8 cellular contexts compared by ENCODE assay signal in genomic region chr7:155787171-155787851, GRCh38. TPM values are rescaled to one million over a fixed set of nuclear protein-coding genes. Genes with fewer than 3 reads are reported as not detected.
DNase-seq lines count a peak whose midpoint lies in the region; ATAC-seq, FAIRE-seq and TF ChIP-seq lines count a peak whose summit lies in the region.

No MANE protein-coding gene starts in this region.

- H3K4me1 ChIP-seq in gastroesophageal sphincter (peaks cover 0 to 12% (median 10%) of the 10 kb centered on the region in 3 donors), pancreas (no peaks in the 10 kb centered on the region)

- peak overlapping the region; percentile 66 to 86 for H3K4me3 Mint-ChIP-seq in CD14-positive monocyte

- peaks cover 19 to 50% (median 31%) of the 10 kb centered on the region in 3 donors for H3K27me3 Mint-ChIP-seq in CD14-positive monocyte (ENCODE audit: low read depth in 3 of 3)

- intact Hi-C loops in CD14-positive monocyte (cut with micrococcal nuclease) (no loop called here), pancreas (cut with DNase I) (no loop called here)

- H3K4me3 ChIP-seq in gastroesophageal sphincter (peak overlapping the region in 1 of 2 donors; percentile 47), pancreas (peak overlapping the region in 1 of 4 donors; percentile 20)

- WGBS in gastroesophageal sphincter (ENCODE audit: low coverage in 1 of 2), 2 donors: 8% methylated on average over 4 of the region's 68 CpGs; no CpG with 5 or more reads in 1 of the 2 donors
- 13 to 14% methylated on average over 44 to 68 of the region's 68 CpGs for whole genome bisulfite sequencing in pancreas, 2 donors

- H3K27ac Mint-ChIP-seq in CD14-positive monocyte: no peak overlapping the region

- H3K9me3 Mint-ChIP-seq in CD14-positive monocyte: peaks cover 0 to 5% (median 0%) of the 10 kb centered on the region in 7 donors

- peaks cover 38% of the 10 kb centered on the region for H3K27me3 ChIP-seq in gastroesophageal sphincter
- no peaks in the 10 kb centered on the region for H3K27me3 ChIP-seq in pancreas

- no peak for TF ChIP-seq POLR2A in gastroesophageal sphincter (IDR thresholded peaks at IDR 0.05)

- peaks cover 28 to 29% of the 10 kb centered on the region in 2 donors for H3K36me3 Mint-ChIP-seq in CD14-positive monocyte

- H3K9me3 ChIP-seq in gastroesophageal sphincter (no peaks in the 10 kb centered on the region), pancreas (no peaks in the 10 kb centered on the region)

- no peak for TF ChIP-seq EP300 in gastroesophageal sphincter (IDR thresholded peaks at IDR 0.05)

- H3K27ac ChIP-seq in VCaP (peak overlapping the region; percentile 66), gastroesophageal sphincter (no peak overlapping the region), pancreas (no peak overlapping the region)

- H3K36me3 ChIP-seq in gastroesophageal sphincter (peaks cover 0 to 27% of the 10 kb centered on the region in 2 donors), pancreas (peaks cover 0 to 6% (median 0%) of the 10 kb centered on the region in 3 donors)

- no peak for DNase-seq in CD14-positive monocyte (ENCODE audit: low spot score)
- no peak for DNase-seq in pancreas
- DNase-seq in DMS79 (lab: John Stamatoyannopoulos, UW): no peak
- DNase-seq in COLO668 (lab: John Stamatoyannopoulos, UW; ENCODE audit: unreplicated experiment): no peak
- no peak for DNase-seq in AG08396 (ENCODE audit: low spot score)
- no peak for DNase-seq in RCC 7860 (ENCODE audit: low spot score)

- TF ChIP-seq CTCF in CD14-positive monocyte (IDR thresholded peaks at IDR 0.05) (no peak), VCaP (conservative IDR thresholded peaks at IDR 0.05) (no peak), gastroesophageal sphincter (IDR thresholded peaks at IDR 0.05) (no peak), pancreas (IDR thresholded peaks at IDR 0.05) (no peak)

- FAIRE-seq in pancreas (lab: Jason Lieb, UNC) (no peak), RCC 7860 (lab: Jason Lieb, UNC) (no peak)

- ATAC-seq in gastroesophageal sphincter (peak; percentile 52), pancreas (peak; percentile 19 to 42 (median 28))

- peaks cover 13% of the 10 kb centered on the region for H3K4me1 Mint-ChIP-seq in CD14-positive monocyte

RNA-seq across cellular contexts. Expression of gene SHH, which starts 25.0 kb away (rescaled TPM):
- not detected for polyA plus RNA-seq in CD14-positive monocyte
- under 1 TPM in 1 of 4 donors, not detected in 3; 0.08 TPM for total RNA-seq in gastroesophageal sphincter
- under 1 TPM; 0.16 to 0.85 (median 0.26) TPM for total RNA-seq in pancreas
- polyA plus RNA-seq in pancreas: under 1 TPM; 0.08 to 0.35 TPM
